8 cellular contexts compared by ENCODE assay signal in genomic region chr15:88545578-88546247, GRCh38. TPM values are rescaled to one million over a fixed set of nuclear protein-coding genes. Genes with fewer than 3 reads are reported as not detected.
DNase-seq lines count a peak whose midpoint lies in the region; ATAC-seq, FAIRE-seq and TF ChIP-seq lines count a peak whose summit lies in the region.
"Not testable (repeated sequence)": the region's sequence is repeated elsewhere in the genome, so short reads cannot be mapped to it uniquely, and the experiment has no call there.

No MANE protein-coding gene starts in this region.

- H3K79me1 ChIP-seq in H9 (ENCODE audit: insufficient read depth, low read depth, low read length, poor library complexity, severe bottlenecking) = not testable (repeated sequence)

- H2AK5ac ChIP-seq in H9 (ENCODE audit: insufficient read length, low read length) = not testable (repeated sequence)

- peak overlapping the region; percentile 95 to 96 (median 96) for H3K27ac Mint-ChIP-seq in H9
- H3K27ac Mint-ChIP-seq in activated naive CD8-positive, alpha-beta T cell = peak overlapping the region; percentile 92
- H3K27ac Mint-ChIP-seq in naive thymus-derived CD8-positive, alpha-beta T cell = peak overlapping the region; percentile 79 to 98 (median 96)
- peak overlapping the region; percentile 86 for H3K27ac Mint-ChIP-seq in stimulated activated effector memory CD8-positive, alpha-beta T cell treated with anti-CD3 and anti-CD28 coated beads, Interleukin-12 subunit alpha, Interleukin-12 subunit beta, amount 100 ng/mL, for 72 hours

- TF ChIP-seq EP300 in A549 (IDR thresholded peaks at IDR 0.05) = not testable (repeated sequence)

- peak overlapping the region; percentile 85 for H3K18ac ChIP-seq in H9 (ENCODE audit: insufficient read length, low read depth, low read length)

- not testable (repeated sequence) for H3K9me3 ChIP-seq in A549; H9 (ENCODE audit: control insufficient read depth, low read depth, low read length); SJCRH30 (replicated peaks); effector memory CD4-positive, alpha-beta T cell (ENCODE audit: control insufficient read depth, low read length)

- H3K4me3 Mint-ChIP-seq in H9 = peak overlapping the region; percentile 81 to 90
- peak overlapping the region; percentile 93 for H3K4me3 Mint-ChIP-seq in activated naive CD8-positive, alpha-beta T cell
- H3K4me3 Mint-ChIP-seq in naive thymus-derived CD8-positive, alpha-beta T cell = peak overlapping the region; percentile 83 to 96 (median 92)
- H3K4me3 Mint-ChIP-seq in stimulated activated effector memory CD8-positive, alpha-beta T cell treated with anti-CD3 and anti-CD28 coated beads, Interleukin-12 subunit alpha, Interleukin-12 subunit beta, amount 100 ng/mL, for 72 hours = peak overlapping the region; percentile 77

- not testable (repeated sequence) for H3K9me3 Mint-ChIP-seq in H9; activated naive CD8-positive, alpha-beta T cell (ENCODE audit: low read depth); naive thymus-derived CD8-positive, alpha-beta T cell; stimulated activated effector memory CD8-positive, alpha-beta T cell treated with anti-CD3 and anti-CD28 coated beads, Interleukin-12 subunit alpha, Interleukin-12 subunit beta, amount 100 ng/mL, for 72 hours

- peak overlapping the region; percentile 80 for H2AFZ ChIP-seq in H9 (ENCODE audit: low read length)

- H3K27me3 Mint-ChIP-seq in H9 (ENCODE audit: low read depth); activated naive CD8-positive, alpha-beta T cell; naive thymus-derived CD8-positive, alpha-beta T cell: not testable (repeated sequence)

- WGBS in A549 (ENCODE audit: missing lambda C conversion rate) = 17% methylated on average over 7 of the region's 8 CpGs
- no CpG with 5 or more reads among the region's 8 CpGs for WGBS in H9 (ENCODE audit: extremely low coverage, insufficient read length, low lambda C conversion rate)

- H3K4me3 ChIP-seq in A549 (peak overlapping the region; percentile 56), SJCRH30 (peak overlapping the region; percentile 77), iPS-11a (ENCODE audit: low read depth, low read length) (peak overlapping the region; percentile 24)
- peak overlapping the region; percentile 59 for H3K4me3 ChIP-seq in effector memory CD4-positive, alpha-beta T cell (ENCODE audit: insufficient read depth, low read depth, low read length, poor library complexity, severe bottlenecking)

- H3K9ac ChIP-seq in H9 (ENCODE audit: extremely low read depth, insufficient read length, low read length) = peak overlapping the region; percentile 91

- H3K23me2 ChIP-seq in H9 (ENCODE audit: insufficient read length, low read depth, low read length, poor library complexity, severe bottlenecking) = not testable (repeated sequence)

- H3K23ac ChIP-seq in H9 (ENCODE audit: insufficient read length, low read depth, low read length) = not testable (repeated sequence)

- H2BK5ac ChIP-seq in H9 (ENCODE audit: insufficient read length, low read length) = not testable (repeated sequence)

- H3K14ac ChIP-seq in H9 (ENCODE audit: insufficient read depth, low read length) = not testable (repeated sequence)

- H3K27ac ChIP-seq in A549 (peak overlapping the region; percentile 85 to 92), H9 (ENCODE audit: insufficient read length, low read depth, low read length) (peak overlapping the region; percentile 87), SJCRH30 (peak overlapping the region; percentile 78)
- peak overlapping the region; percentile 73 for H3K27ac ChIP-seq in effector memory CD4-positive, alpha-beta T cell (ENCODE audit: insufficient read depth, low read length, poor library complexity, severe bottlenecking)

- H2BK20ac ChIP-seq in H9 (ENCODE audit: low read depth, low read length, poor library complexity, severe bottlenecking) = not testable (repeated sequence)

- not testable (repeated sequence) for H4K91ac ChIP-seq in H9 (ENCODE audit: insufficient read length, low read depth, low read length)

- H2BK120ac ChIP-seq in H9 (ENCODE audit: low read depth, low read length, poor library complexity, severe bottlenecking) = not testable (repeated sequence)

- POLR2A ChIA-PET in A549 (lab: Yijun Ruan, JAX); naive thymus-derived CD8-positive, alpha-beta T cell (lab: Charles Lee): not testable (repeated sequence)

- H3K36me3 ChIP-seq in SJCRH30; effector memory CD4-positive, alpha-beta T cell (ENCODE audit: control insufficient read depth, insufficient read depth, low read length): not testable (repeated sequence)

- not testable (repeated sequence) for H4K20me1 ChIP-seq in H9 (ENCODE audit: control insufficient read depth, insufficient read depth, insufficient read length)

- peaks cover 28 to 33% of the 10 kb centered on the region in 2 experiments for H3K4me1 Mint-ChIP-seq in H9
- peaks cover 19% of the 10 kb centered on the region for H3K4me1 Mint-ChIP-seq in activated naive CD8-positive, alpha-beta T cell (ENCODE audit: low read depth)
- peaks cover 3 to 26% (median 14%) of the 10 kb centered on the region in 4 donors for H3K4me1 Mint-ChIP-seq in naive thymus-derived CD8-positive, alpha-beta T cell
- not testable (repeated sequence) for H3K4me1 Mint-ChIP-seq in stimulated activated effector memory CD8-positive, alpha-beta T cell treated with anti-CD3 and anti-CD28 coated beads, Interleukin-12 subunit alpha, Interleukin-12 subunit beta, amount 100 ng/mL, for 72 hours

- not testable (repeated sequence) for FAIRE-seq in A549 (lab: Jason Lieb, UNC)

- H3T11ph ChIP-seq in H9 (ENCODE audit: low read length) = peak overlapping the region; percentile 8

- H3K36me3 Mint-ChIP-seq in H9 (ENCODE audit: insufficient read depth in 1 of 3, low read depth in 3 of 3); activated naive CD8-positive, alpha-beta T cell; naive thymus-derived CD8-positive, alpha-beta T cell; stimulated activated effector memory CD8-positive, alpha-beta T cell treated with anti-CD3 and anti-CD28 coated beads, Interleukin-12 subunit alpha, Interleukin-12 subunit beta, amount 100 ng/mL, for 72 hours: not testable (repeated sequence)

- not testable (repeated sequence) for H3K56ac ChIP-seq in H9 (ENCODE audit: insufficient read length, low read depth, low read length)

- not testable (repeated sequence) for H4K8ac ChIP-seq in H9 (replicated peaks; ENCODE audit: insufficient read length, low read depth, low read length)

- H3K4me2 ChIP-seq in A549 = peak overlapping the region; percentile 73
- peak overlapping the region; percentile 93 for H3K4me2 ChIP-seq in H9 (ENCODE audit: insufficient read depth, insufficient read length, low read length)

- TF ChIP-seq POLR2A in A549 (IDR thresholded peaks at IDR 0.05; ENCODE audit: low read length) = not testable (repeated sequence)

- DNase-seq in A549 (ENCODE audit: low read depth in 1 of 2, low spot score in 1 of 2); H9; SJCRH30; effector memory CD4-positive, alpha-beta T cell; naive thymus-derived CD8-positive, alpha-beta T cell; stimulated activated effector memory CD8-positive, alpha-beta T cell treated with anti-CD3 and anti-CD28 coated beads, Interleukin-12 subunit alpha, Interleukin-12 subunit beta, amount 100 ng/mL, for 72 hours (ENCODE audit: low spot score in 2 of 2): not testable (repeated sequence)

- H3K79me2 ChIP-seq in H9 (ENCODE audit: insufficient read depth, low read length) = not testable (repeated sequence)

- H3K4me1 ChIP-seq in A549; H9 (ENCODE audit: insufficient read depth, low read length); SJCRH30; effector memory CD4-positive, alpha-beta T cell (ENCODE audit: control insufficient read depth, insufficient read depth, low read length, poor library complexity, severe bottlenecking): not testable (repeated sequence)

- not testable (repeated sequence) for H2BK12ac ChIP-seq in H9 (ENCODE audit: insufficient read length, low read depth, low read length)

- H3K27me3 ChIP-seq in H9 (ENCODE audit: insufficient read depth, low read length); SJCRH30; effector memory CD4-positive, alpha-beta T cell (replicated peaks; ENCODE audit: control insufficient read depth, insufficient read depth, low read length, poor library complexity, severe bottlenecking): not testable (repeated sequence)

- not testable (repeated sequence) for H2BK15ac ChIP-seq in H9 (ENCODE audit: low read depth, low read length)

- not testable (repeated sequence) for H4K5ac ChIP-seq in H9 (ENCODE audit: insufficient read length, low read depth, low read length)

- not testable (repeated sequence) for TF ChIP-seq CTCF in A549 (IDR thresholded peaks at IDR 0.05); H9 (conservative IDR thresholded peaks at IDR 0.05)

- H3K4ac ChIP-seq in H9 (ENCODE audit: low read depth, low read length) = not testable (repeated sequence)

- CTCF ChIA-PET in A549 (lab: Yijun Ruan, JAX) = not testable (repeated sequence)

- not testable (repeated sequence) for ATAC-seq in A549; naive thymus-derived CD8-positive, alpha-beta T cell; stimulated activated effector memory CD8-positive, alpha-beta T cell treated with anti-CD3 and anti-CD28 coated beads, Interleukin-12 subunit alpha, Interleukin-12 subunit beta, amount 100 ng/mL, for 72 hours

- not testable (repeated sequence) for TF ChIP-seq RAD21 in A549 (conservative IDR thresholded peaks at IDR 0.05 in 1 of 2, IDR thresholded peaks at IDR 0.05 in 1 of 2)

TF ChIP-seq in A549, 52 proteins besides CTCF, POLR2A, EP300 and RAD21:
- TF ChIP-seq TFCP2L1 (CRISPR knock-in tag; IDR thresholded peaks at IDR 0.05) = 0 out of 2 replicates have a peak, but pooled peaks have one; percentile 45

RNA-seq across cellular contexts. Expression of gene DET1, which starts 0.8 kb away (rescaled TPM):
- polyA plus RNA-seq in A549 (2011; rRNA removed) = 12.4 and 15.6 TPM in 2 replicates
- polyA plus RNA-seq in A549 (2012; cell fraction: cytosol; rRNA removed) = 3.5 and 6.2 TPM in 2 replicates
- 4.4 and 7.3 TPM in 2 replicates for polyA plus RNA-seq in A549 (2012; cell fraction: nucleus; rRNA removed)
- 3.9 to 5.2 TPM (median 4.9 TPM) in 3 replicates for polyA plus RNA-seq in A549 (2017; fragmentation: RNase III; extraction: RNeasy Plus Mini Kit Qiagen cat#74134 plus additional on column Dnase treatment)
- polyA minus RNA-seq in A549 (2011; rRNA and poly(A)+ RNA removed) = 22.2 and 22.7 TPM in 2 replicates
- total RNA-seq in H9 (2021) = 6.3 and 6.6 TPM in 2 replicates
- 7.7 and 8.2 TPM in 2 replicates for total RNA-seq in SJCRH30 (2014; rRNA removed; shearing (Covaris generic))
- total RNA-seq in naive thymus-derived CD8-positive, alpha-beta T cell = 10 to 100 TPM in 1 of 2 experiments, 1 to 10 TPM in 1; 9.4 to 10.2 TPM
- 1 to 10 TPM in 1 of 3 donors, under 1 TPM in 2; 0.15 to 2.1 (median 0.49) TPM for polyA plus RNA-seq in naive thymus-derived CD8-positive, alpha-beta T cell

Comparison
In these comparisons a context has a peak if more than half of its experiments do, and no peak if none do; other contexts are left out.
1. H3K4me3 ChIP-seq: peak in every context shown above with its lines; median percentile 77 in SJCRH30; 59 in effector memory CD4-positive, alpha-beta T cell; 56 in A549; 24 in iPS-11a.